5 cellular contexts compared by ENCODE assay signal in genomic region chr5:24268482-24269056, GRCh38.
"Had no signal": no experiment of that assay in that cellular context is flagged by ENCODE, and none has a peak within 500 bp of the region (broad histone marks: within the 10 kb centered on the region; RNA-seq: fewer than 3 reads in every experiment).

No MANE protein-coding gene starts in this region.

- H3K27ac Mint-ChIP-seq: H9 had no signal

- DNase-seq: GM23248, GOT3, H9, HCEC 1CT, IMR-90 had no signal

- H3K4me1 Mint-ChIP-seq: H9 had no signal

- H3K9me3 Mint-ChIP-seq: H9 had no signal

- H3K4me3 Mint-ChIP-seq: H9 had no signal
